In genomic region chr2:98445708-98446577, GRCh38 we compare ENCODE assay signal across 8 cellular contexts. TPM values are rescaled to one million over a fixed set of nuclear protein-coding genes. Genes with fewer than 3 reads are reported as not detected.
DNase-seq lines count a peak whose midpoint lies in the region; ATAC-seq and TF ChIP-seq lines count a peak whose summit lies in the region.

No MANE protein-coding gene starts in this region.

- H3K36me3 ChIP-seq in SJSA1 (no peaks in the 10 kb centered on the region), duodenal mucosa (ENCODE audit: control insufficient read depth in 1 of 2, insufficient read depth in 2 of 2, low read length in 2 of 2) (no peaks in the 10 kb centered on the region)

- no peaks in the 10 kb centered on the region for H3K27me3 ChIP-seq in SJSA1 (replicated peaks)
- no peaks in the 10 kb centered on the region for H3K27me3 ChIP-seq in duodenal mucosa (ENCODE audit: control insufficient read depth in 1 of 2, insufficient read depth in 2 of 2, low read length in 2 of 2)

- H3K4me1 Mint-ChIP-seq in nephron progenitor cell = peaks cover 54% of the 10 kb centered on the region

- no peaks in the 10 kb centered on the region for H3K36me3 Mint-ChIP-seq in nephron progenitor cell (ENCODE audit: low read depth)

- H3K27ac Mint-ChIP-seq in nephron progenitor cell = peak overlapping the region; percentile 96

- TF ChIP-seq CTCF in nephron progenitor cell (IDR thresholded peaks at IDR 0.05) = no peak

- H3K9me3 ChIP-seq in SJSA1 (replicated peaks) (no peaks in the 10 kb centered on the region), duodenal mucosa (ENCODE audit: control insufficient read depth in 1 of 2, low read length in 2 of 2) (no peaks in the 10 kb centered on the region)

- peak overlapping the region; percentile 97 for H3K4me3 Mint-ChIP-seq in nephron progenitor cell

- H3K4me1 ChIP-seq in SJSA1 (replicated peaks) (peaks cover 12% of the 10 kb centered on the region; the same call in 1 of the 2 replicates), duodenal mucosa (ENCODE audit: control insufficient read depth in 1 of 2, insufficient read depth in 2 of 2, low read length in 2 of 2) (peaks cover 17 to 26% of the 10 kb centered on the region in 2 donors)

- H3K27ac ChIP-seq in SJSA1 (no peak overlapping the region), duodenal mucosa (ENCODE audit: low read depth, low read length) (peak overlapping the region; percentile 58)

- in situ Hi-C loops in ACHN (cut with HindIII; ENCODE audit: low pct_ligation_motif_present, low pct_unique_long_range_greater_than_20kb, low sequenced_read_pairs) = no loop called here

- peak; percentile 33 to 44 for ATAC-seq in activated CD4-positive, CD25-positive, alpha-beta regulatory T cell treated with anti-CD3 and anti-CD28 coated beads, Interleukin-2, amount 50 U/mL, for 24 hours

- peak overlapping the region; percentile 81 for H3K4me3 ChIP-seq in SJSA1
- peak overlapping the region; percentile 81 to 88 for H3K4me3 ChIP-seq in duodenal mucosa (ENCODE audit: low read depth in 1 of 2, low read length in 2 of 2)

- DNase-seq in activated CD4-positive, CD25-positive, alpha-beta regulatory T cell (lab: John Stamatoyannopoulos, UW) = no peak
- DNase-seq in SJSA1 (ENCODE audit: low read depth in 1 of 2, low spot score in 2 of 2) = no peak
- DNase-seq in nephron progenitor cell = no peak
- no peak for DNase-seq in cortex of kidney (lab: John Stamatoyannopoulos, UW)
- no peak for DNase-seq in ACHN
- no peak for DNase-seq in SKM-1 (lab: John Stamatoyannopoulos, UW; ENCODE audit: unreplicated experiment)

- peaks cover under 1% of the 10 kb centered on the region for H3K9me3 Mint-ChIP-seq in nephron progenitor cell

- peak overlapping the region; percentile 61 to 65 for H3K9ac ChIP-seq in duodenal mucosa (ENCODE audit: low read depth in 1 of 2, low read length in 2 of 2)

- no peaks in the 10 kb centered on the region for H3K27me3 Mint-ChIP-seq in nephron progenitor cell (ENCODE audit: low read depth, poor library complexity)

RNA-seq across cellular contexts. Expression of gene INPP4A, which starts 1.3 kb away (rescaled TPM):
- total RNA-seq in SJSA1 (2014; rRNA removed; shearing (Covaris generic)) = 5.8 and 16.9 TPM in 2 replicates
